In the genomic region with DNA sequence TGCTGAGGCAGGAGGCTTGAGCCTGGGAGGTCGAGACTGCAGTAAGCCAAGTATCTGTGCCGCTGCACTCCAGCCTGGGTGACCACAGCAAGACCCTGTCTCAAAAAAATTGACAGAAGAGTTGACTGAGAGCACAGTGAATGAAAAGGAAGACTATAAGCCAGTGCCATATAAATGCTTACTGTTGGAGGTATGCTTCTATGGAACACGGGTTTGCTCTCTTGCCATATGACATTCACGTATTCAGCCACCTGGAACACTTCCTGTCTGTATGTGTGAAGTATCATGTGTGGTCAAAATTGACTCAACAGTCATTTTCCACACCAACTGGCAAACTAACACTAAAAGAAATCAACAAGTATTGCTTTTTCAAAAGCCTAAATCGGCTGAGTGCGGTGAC, we compare ENCODE assay signal across 8 cellular contexts.
DNase-seq lines count a peak whose midpoint lies in the region; ATAC-seq and TF ChIP-seq lines count a peak whose summit lies in the region.
"Not testable (repeated sequence)": the region's sequence is repeated elsewhere in the genome, so short reads cannot be mapped to it uniquely, and the experiment has no call there.

No MANE protein-coding gene starts in this region.

- H3K36me3 ChIP-seq in CD4-positive, alpha-beta memory T cell (ENCODE audit: insufficient read depth, low read length); Loucy (ENCODE audit: insufficient read depth, low read length): not testable (repeated sequence)

- not testable (repeated sequence) for H2AFZ ChIP-seq in Loucy (ENCODE audit: low read length)

- not testable (repeated sequence) for DNase-seq in CD4-positive, alpha-beta memory T cell; T-helper 17 cell; activated T-helper 1 cell treated with anti-CD3 and anti-CD28 coated beads, Interleukin-12 subunit alpha, Interleukin-12 subunit beta, Interleukin-2, Interleukin-4 antibody, amounts not matched to agents 30 ng/mL and 10 ng/mL and 1 ng/mL, durations not matched to agents 14 hours and 24 hours and 36 hours (ENCODE audit: low spot score); activated naive CD8-positive, alpha-beta T cell treated with anti-CD3 and anti-CD28 coated beads for 36 hours; stimulated activated naive B cell treated with anti-CD40 and anti-IgM and Interleukin-4, amounts not matched to agents 10 μg/mL and 1 μg/mL and 100 μg/mL, for 72 hours
- DNase-seq in activated CD8-positive, alpha-beta T cell treated with anti-CD3 and anti-CD28 coated beads for 36 hours, result peak; percentile 38
- DNase-seq in naive B cell, result peak; percentile 52

- H3K9me3 ChIP-seq in CD4-positive, alpha-beta memory T cell (ENCODE audit: control insufficient read depth in 1 of 2, low read length in 2 of 2); Loucy (ENCODE audit: insufficient read depth, low read depth, low read length); T-helper 17 cell (ENCODE audit: control insufficient read depth, low read length, poor library complexity, severe bottlenecking): not testable (repeated sequence)

- H3K79me2 ChIP-seq in Loucy (ENCODE audit: insufficient read depth, low read length), result peaks cover 81% of the 10 kb centered on the region

- H3K27ac Mint-ChIP-seq in CD4-positive, alpha-beta memory T cell, result peak overlapping the region in 5 of 7 donors; percentile 17 to 64 (median 47)
- H3K27ac Mint-ChIP-seq in T-helper 17 cell (peak overlapping the region; percentile 19), naive B cell (peak overlapping the region in 5 of 6 donors; percentile 27 to 89 (median 76))
- peak overlapping the region; percentile 87 for H3K27ac Mint-ChIP-seq in activated CD8-positive, alpha-beta T cell treated with anti-CD3 and anti-CD28 coated beads for 36 hours
- H3K27ac Mint-ChIP-seq in activated T-helper 1 cell treated with anti-CD3 and anti-CD28 coated beads, Interleukin-12 subunit alpha, Interleukin-12 subunit beta, Interleukin-2, Interleukin-4 antibody, amounts not matched to agents 30 ng/mL and 10 ng/mL and 1 ng/mL, durations not matched to agents 14 hours and 24 hours and 36 hours, result peak overlapping the region; percentile 86
- H3K27ac Mint-ChIP-seq in activated naive CD8-positive, alpha-beta T cell treated with anti-CD3 and anti-CD28 coated beads for 36 hours, result peak overlapping the region; percentile 69
- peak overlapping the region; percentile 87 for H3K27ac Mint-ChIP-seq in stimulated activated naive B cell treated with anti-CD40 and anti-IgM and Interleukin-4, amounts not matched to agents 10 μg/mL and 1 μg/mL and 100 μg/mL, for 72 hours

- H3K4me3 Mint-ChIP-seq in CD4-positive, alpha-beta memory T cell, result peak overlapping the region in 6 of 8 donors; percentile 10 to 79 (median 69)
- H3K4me3 Mint-ChIP-seq in T-helper 17 cell (peak overlapping the region; percentile 21), naive B cell (peak overlapping the region in 7 of 8 donors; percentile 56 to 82 (median 70))
- H3K4me3 Mint-ChIP-seq in activated CD8-positive, alpha-beta T cell treated with anti-CD3 and anti-CD28 coated beads for 36 hours, result peak overlapping the region; percentile 40
- H3K4me3 Mint-ChIP-seq in activated T-helper 1 cell treated with anti-CD3 and anti-CD28 coated beads, Interleukin-12 subunit alpha, Interleukin-12 subunit beta, Interleukin-2, Interleukin-4 antibody, amounts not matched to agents 30 ng/mL and 10 ng/mL and 1 ng/mL, durations not matched to agents 14 hours and 24 hours and 36 hours, result peak overlapping the region; percentile 70
- peak overlapping the region; percentile 14 for H3K4me3 Mint-ChIP-seq in activated naive CD8-positive, alpha-beta T cell treated with anti-CD3 and anti-CD28 coated beads for 36 hours
- peak overlapping the region; percentile 17 to 69 for H3K4me3 Mint-ChIP-seq in stimulated activated naive B cell treated with anti-CD40 and anti-IgM and Interleukin-4, amounts not matched to agents 10 μg/mL and 1 μg/mL and 100 μg/mL, for 72 hours

- H3K27ac ChIP-seq in CD4-positive, alpha-beta memory T cell (ENCODE audit: low read depth, low read length), result not testable (repeated sequence)

- H4K20me1 ChIP-seq in Loucy (ENCODE audit: insufficient read depth, low read length, poor library complexity, severe bottlenecking), result peaks cover 23% of the 10 kb centered on the region

- not testable (repeated sequence) for H3K9me2 ChIP-seq in Loucy (replicated peaks; ENCODE audit: low read depth, low read length)

- not testable (repeated sequence) for ATAC-seq in T-helper 17 cell; activated CD8-positive, alpha-beta T cell treated with anti-CD3 and anti-CD28 coated beads for 36 hours; naive B cell (ENCODE audit: low read depth in 2 of 2); stimulated activated naive B cell treated with anti-CD40 and anti-IgM and Interleukin-4, amounts not matched to agents 10 μg/mL and 1 μg/mL and 100 μg/mL, for 72 hours (replicated peaks)

- not testable (repeated sequence) for H3K27me3 ChIP-seq in CD4-positive, alpha-beta memory T cell (ENCODE audit: insufficient read depth, low read length); Loucy (ENCODE audit: insufficient read depth, low read length, poor library complexity, severe bottlenecking)

- H3K4me3 ChIP-seq in CD4-positive, alpha-beta memory T cell (ENCODE audit: low read length in 2 of 2), result not testable (repeated sequence)
- peak overlapping the region; percentile 52 for H3K4me3 ChIP-seq in Loucy (ENCODE audit: low read length, poor library complexity, severe bottlenecking)

- H3F3A ChIP-seq in Loucy (ENCODE audit: low read depth), result not testable (repeated sequence)

- TF ChIP-seq CTCF in Loucy (conservative IDR thresholded peaks at IDR 0.05; ENCODE audit: low read length); activated CD8-positive, alpha-beta T cell treated with anti-CD3 and anti-CD28 coated beads for 36 hours (IDR thresholded peaks at IDR 0.05): not testable (repeated sequence)

- not testable (repeated sequence) for H3K9ac ChIP-seq in Loucy (ENCODE audit: low read depth, low read length, poor library complexity, severe bottlenecking)

- POLR2A ChIA-PET in CD4-positive, alpha-beta memory T cell (lab: Charles Lee; ENCODE audit: partially characterized antibody); activated CD8-positive, alpha-beta T cell treated with anti-CD3 and anti-CD28 coated beads for 36 hours (lab: Charles Lee): not testable (repeated sequence)

- intact Hi-C loops in CD4-positive, alpha-beta memory T cell (cut with micrococcal nuclease), result loop anchor here (10.0 kb wide), 1 partner anchor 213 kb away; the partner anchor contains the start of gene MAZ
- intact Hi-C loops in activated CD8-positive, alpha-beta T cell treated with anti-CD3 and anti-CD28 coated beads for 36 hours (cut with micrococcal nuclease); activated T-helper 1 cell treated with anti-CD3 and anti-CD28 coated beads, Interleukin-12 subunit alpha, Interleukin-12 subunit beta, Interleukin-2, Interleukin-4 antibody, amounts not matched to agents 30 ng/mL and 10 ng/mL and 1 ng/mL, durations not matched to agents 14 hours and 24 hours and 36 hours (cut with micrococcal nuclease): not testable (repeated sequence)

- peak overlapping the region; percentile 62 for H3K4me2 ChIP-seq in Loucy (ENCODE audit: low read depth, low read length, poor library complexity, severe bottlenecking)

- peaks cover 14 to 56% (median 33%) of the 10 kb centered on the region in 4 donors for H3K4me1 Mint-ChIP-seq in CD4-positive, alpha-beta memory T cell
- H3K4me1 Mint-ChIP-seq in T-helper 17 cell (peaks cover 15% of the 10 kb centered on the region), naive B cell (peaks cover 15 to 52% (median 32%) of the 10 kb centered on the region in 3 donors)
- peaks cover 38% of the 10 kb centered on the region for H3K4me1 Mint-ChIP-seq in activated CD8-positive, alpha-beta T cell treated with anti-CD3 and anti-CD28 coated beads for 36 hours (ENCODE audit: low read depth)
- H3K4me1 Mint-ChIP-seq in activated T-helper 1 cell treated with anti-CD3 and anti-CD28 coated beads, Interleukin-12 subunit alpha, Interleukin-12 subunit beta, Interleukin-2, Interleukin-4 antibody, amounts not matched to agents 30 ng/mL and 10 ng/mL and 1 ng/mL, durations not matched to agents 14 hours and 24 hours and 36 hours (ENCODE audit: low read depth), result peaks cover 49% of the 10 kb centered on the region
- H3K4me1 Mint-ChIP-seq in activated naive CD8-positive, alpha-beta T cell treated with anti-CD3 and anti-CD28 coated beads for 36 hours, result peaks cover 28% of the 10 kb centered on the region
- peaks cover 14 to 43% of the 10 kb centered on the region in 2 donors for H3K4me1 Mint-ChIP-seq in stimulated activated naive B cell treated with anti-CD40 and anti-IgM and Interleukin-4, amounts not matched to agents 10 μg/mL and 1 μg/mL and 100 μg/mL, for 72 hours

- H3K36me3 Mint-ChIP-seq in CD4-positive, alpha-beta memory T cell, result peaks cover 0 to 11% of the 10 kb centered on the region in 2 donors
- H3K36me3 Mint-ChIP-seq in T-helper 17 cell (ENCODE audit: low read depth); naive B cell: not testable (repeated sequence)
- peaks cover 29% of the 10 kb centered on the region for H3K36me3 Mint-ChIP-seq in activated CD8-positive, alpha-beta T cell treated with anti-CD3 and anti-CD28 coated beads for 36 hours (ENCODE audit: low read depth)
- peaks cover 16% of the 10 kb centered on the region for H3K36me3 Mint-ChIP-seq in activated T-helper 1 cell treated with anti-CD3 and anti-CD28 coated beads, Interleukin-12 subunit alpha, Interleukin-12 subunit beta, Interleukin-2, Interleukin-4 antibody, amounts not matched to agents 30 ng/mL and 10 ng/mL and 1 ng/mL, durations not matched to agents 14 hours and 24 hours and 36 hours (ENCODE audit: low read depth)
- peaks cover 20% of the 10 kb centered on the region for H3K36me3 Mint-ChIP-seq in activated naive CD8-positive, alpha-beta T cell treated with anti-CD3 and anti-CD28 coated beads for 36 hours
- peaks cover 20 to 25% of the 10 kb centered on the region in 2 donors for H3K36me3 Mint-ChIP-seq in stimulated activated naive B cell treated with anti-CD40 and anti-IgM and Interleukin-4, amounts not matched to agents 10 μg/mL and 1 μg/mL and 100 μg/mL, for 72 hours

- not testable (repeated sequence) for H3K27me3 Mint-ChIP-seq in CD4-positive, alpha-beta memory T cell; T-helper 17 cell; activated CD8-positive, alpha-beta T cell treated with anti-CD3 and anti-CD28 coated beads for 36 hours; activated T-helper 1 cell treated with anti-CD3 and anti-CD28 coated beads, Interleukin-12 subunit alpha, Interleukin-12 subunit beta, Interleukin-2, Interleukin-4 antibody, amounts not matched to agents 30 ng/mL and 10 ng/mL and 1 ng/mL, durations not matched to agents 14 hours and 24 hours and 36 hours (ENCODE audit: insufficient read depth); activated naive CD8-positive, alpha-beta T cell treated with anti-CD3 and anti-CD28 coated beads for 36 hours; naive B cell; stimulated activated naive B cell treated with anti-CD40 and anti-IgM and Interleukin-4, amounts not matched to agents 10 μg/mL and 1 μg/mL and 100 μg/mL, for 72 hours

- H3K4me1 ChIP-seq in CD4-positive, alpha-beta memory T cell (ENCODE audit: insufficient read depth, low read length), result peaks cover 27% of the 10 kb centered on the region
- H3K4me1 ChIP-seq in Loucy (ENCODE audit: insufficient read depth, low read length, poor library complexity, severe bottlenecking), result not testable (repeated sequence)

- CTCF ChIA-PET in CD4-positive, alpha-beta memory T cell (lab: Charles Lee; ENCODE audit: partially characterized antibody); activated CD8-positive, alpha-beta T cell treated with anti-CD3 and anti-CD28 coated beads for 36 hours (lab: Charles Lee): not testable (repeated sequence)

- not testable (repeated sequence) for H3K9me3 Mint-ChIP-seq in CD4-positive, alpha-beta memory T cell; activated CD8-positive, alpha-beta T cell treated with anti-CD3 and anti-CD28 coated beads for 36 hours; activated T-helper 1 cell treated with anti-CD3 and anti-CD28 coated beads, Interleukin-12 subunit alpha, Interleukin-12 subunit beta, Interleukin-2, Interleukin-4 antibody, amounts not matched to agents 30 ng/mL and 10 ng/mL and 1 ng/mL, durations not matched to agents 14 hours and 24 hours and 36 hours; activated naive CD8-positive, alpha-beta T cell treated with anti-CD3 and anti-CD28 coated beads for 36 hours; naive B cell; stimulated activated naive B cell treated with anti-CD40 and anti-IgM and Interleukin-4, amounts not matched to agents 10 μg/mL and 1 μg/mL and 100 μg/mL, for 72 hours

Comparison
In these comparisons a context has a peak if more than half of its experiments do, and no peak if none do; other contexts are left out.
1. H3K27ac Mint-ChIP-seq: peak in every context shown above with its lines; median percentile 87 in activated CD8-positive, alpha-beta T cell treated with anti-CD3 and anti-CD28 coated beads for 36 hours; 87 in stimulated activated naive B cell treated with anti-CD40 and anti-IgM and Interleukin-4, amounts not matched to agents 10 μg/mL and 1 μg/mL and 100 μg/mL, for 72 hours; 86 in activated T-helper 1 cell treated with anti-CD3 and anti-CD28 coated beads, Interleukin-12 subunit alpha, Interleukin-12 subunit beta, Interleukin-2, Interleukin-4 antibody, amounts not matched to agents 30 ng/mL and 10 ng/mL and 1 ng/mL, durations not matched to agents 14 hours and 24 hours and 36 hours; 76 in naive B cell; 69 in activated naive CD8-positive, alpha-beta T cell treated with anti-CD3 and anti-CD28 coated beads for 36 hours; 47 in CD4-positive, alpha-beta memory T cell; 19 in T-helper 17 cell.
2. H3K4me3 Mint-ChIP-seq: peak in every context shown above with its lines; median percentile 70 in activated T-helper 1 cell treated with anti-CD3 and anti-CD28 coated beads, Interleukin-12 subunit alpha, Interleukin-12 subunit beta, Interleukin-2, Interleukin-4 antibody, amounts not matched to agents 30 ng/mL and 10 ng/mL and 1 ng/mL, durations not matched to agents 14 hours and 24 hours and 36 hours; 70 in naive B cell; 69 in CD4-positive, alpha-beta memory T cell; 43 in stimulated activated naive B cell treated with anti-CD40 and anti-IgM and Interleukin-4, amounts not matched to agents 10 μg/mL and 1 μg/mL and 100 μg/mL, for 72 hours; 40 in activated CD8-positive, alpha-beta T cell treated with anti-CD3 and anti-CD28 coated beads for 36 hours; 21 in T-helper 17 cell; 14 in activated naive CD8-positive, alpha-beta T cell treated with anti-CD3 and anti-CD28 coated beads for 36 hours.